Comparison of ENCODE assay signal across 14 cellular contexts in genomic region chr10:16689227-16689626, GRCh38.
DNase-seq lines count a peak whose midpoint lies in the region; ATAC-seq and TF ChIP-seq lines count a peak whose summit lies in the region.
"Had no signal": no experiment of that assay in that cellular context is flagged by ENCODE, and none has a peak within 500 bp of the region (broad histone marks: within the 10 kb centered on the region; RNA-seq: fewer than 3 reads in every experiment).

No MANE protein-coding gene starts in this region.

- 65 to 89% (median 86%) methylated on average over 1 of the region's 1 CpG for WGBS in heart left ventricle, 4 donors

- no peak overlapping the region for H3K4me3 Mint-ChIP-seq in GM23338
- H3K4me3 Mint-ChIP-seq: CD4-positive, alpha-beta memory T cell had no signal

- H3K27me3 ChIP-seq in GM23338 (ENCODE audit: insufficient read depth) (no peaks in the 10 kb centered on the region), osteoblast (ENCODE audit: insufficient read depth, low read length) (no peaks in the 10 kb centered on the region), heart left ventricle (no peaks in the 10 kb centered on the region)
- H3K27me3 ChIP-seq: BE2C had no signal

- TF ChIP-seq CTCF in GM23338 (conservative IDR thresholded peaks at IDR 0.05; ENCODE audit: low read depth in 2 of 2), result no peak
- no peak for TF ChIP-seq CTCF in fibroblast of the aortic adventitia (IDR thresholded peaks at IDR 0.05; ENCODE audit: insufficient read depth, low read length)
- no peak for TF ChIP-seq CTCF in osteoblast (IDR thresholded peaks at IDR 0.05; ENCODE audit: extremely low read depth, low read depth, low read length)
- TF ChIP-seq CTCF in heart left ventricle (IDR thresholded peaks at IDR 0.05), result no peak

- DNase-seq in GM23338 (ENCODE audit: low spot score) (no peak), amniotic epithelial cell (ENCODE audit: low read depth) (peak; percentile 35), fibroblast of the aortic adventitia (ENCODE audit: low read depth) (peak; percentile 2), osteoblast (ENCODE audit: insufficient read length, low spot score, missing footprints) (peak; percentile 50), epidermal melanocyte (ENCODE audit: insufficient read length, low spot score) (no peak), NOMO-1 treated with dmso at 0.1 percent for 144 hours (lab: John Stamatoyannopoulos, UW; ENCODE audit: unreplicated experiment) (no peak), heart left ventricle (no peak)
- DNase-seq: BE2C; CD4-positive, alpha-beta memory T cell; DMS153; DMS79 treated with DMSO at 0.1 percent for 48 hours; GF-D8 had no signal

- H3K79me2 ChIP-seq in GM23338 (replicated peaks; ENCODE audit: insufficient read depth) (no peaks in the 10 kb centered on the region), osteoblast (ENCODE audit: insufficient read depth, low read length) (no peaks in the 10 kb centered on the region)

- no peaks in the 10 kb centered on the region for H3K27me3 Mint-ChIP-seq in GM23338 (ENCODE audit: insufficient read depth, low read depth, poor library complexity)
- H3K27me3 Mint-ChIP-seq: CD4-positive, alpha-beta memory T cell had no signal

- H3K27ac Mint-ChIP-seq in GM23338, result 0 out of 2 replicates have a peak overlapping the region, but pooled peaks have one; percentile 40
- H3K27ac Mint-ChIP-seq: CD4-positive, alpha-beta memory T cell had no signal

- H3K36me3 Mint-ChIP-seq in GM23338 (ENCODE audit: low read depth), result peaks cover 3% of the 10 kb centered on the region; the same call in 1 of the 3 replicates

- H2AFZ ChIP-seq in GM23338 (no peak overlapping the region), osteoblast (ENCODE audit: low read length) (no peak overlapping the region)

- H3K4me2 ChIP-seq in GM23338, result no peak overlapping the region
- H3K4me2 ChIP-seq in osteoblast (ENCODE audit: insufficient read depth, low read length), result no peak overlapping the region

- no peaks in the 10 kb centered on the region for H3F3A ChIP-seq in GM23338 (replicated peaks; ENCODE audit: low read depth)

- H3K9me2 ChIP-seq in GM23338 (ENCODE audit: insufficient read depth), result no peaks in the 10 kb centered on the region; the same call in 1 of the 2 replicates

- no peaks in the 10 kb centered on the region for H3K9me3 ChIP-seq in osteoblast (ENCODE audit: low read depth, low read length)
- no peaks in the 10 kb centered on the region for H3K9me3 ChIP-seq in heart left ventricle
- H3K9me3 ChIP-seq: BE2C had no signal

- no peaks in the 10 kb centered on the region for H3K9me3 Mint-ChIP-seq in GM23338
- H3K9me3 Mint-ChIP-seq: CD4-positive, alpha-beta memory T cell had no signal

- no peaks in the 10 kb centered on the region for H3K36me3 ChIP-seq in GM23338 (ENCODE audit: insufficient read depth)
- H3K36me3 ChIP-seq in osteoblast (ENCODE audit: insufficient read depth, low read length), result peaks cover 7% of the 10 kb centered on the region
- H3K36me3 ChIP-seq in heart left ventricle, result peaks cover 0 to 22% (median 11%) of the 10 kb centered on the region in 9 donors
- H3K36me3 ChIP-seq: BE2C had no signal

- TF ChIP-seq POLR2A in heart left ventricle (IDR thresholded peaks at IDR 0.05), result no peak

- H3K4me1 ChIP-seq in GM23338 (ENCODE audit: insufficient read depth) (no peaks in the 10 kb centered on the region), osteoblast (ENCODE audit: insufficient read depth, low read length) (no peaks in the 10 kb centered on the region), heart left ventricle (no peaks in the 10 kb centered on the region)
- H3K4me1 ChIP-seq: BE2C had no signal

- no peak overlapping the region for H3K4me3 ChIP-seq in GM23338
- no peak overlapping the region for H3K4me3 ChIP-seq in fibroblast of the aortic adventitia (ENCODE audit: low read depth, low read length)
- no peak overlapping the region for H3K4me3 ChIP-seq in osteoblast (ENCODE audit: insufficient read depth, low read length)
- no peak overlapping the region for H3K4me3 ChIP-seq in heart left ventricle

- H3K27ac ChIP-seq in GM23338 (ENCODE audit: low read depth) (0 out of 2 replicates have a peak overlapping the region, but pooled peaks have one; percentile 22), osteoblast (ENCODE audit: low read depth, low read length) (no peak overlapping the region), heart left ventricle (no peak overlapping the region)
- H3K27ac ChIP-seq: C4-2B had no signal

- H3K4me1 Mint-ChIP-seq in GM23338, result peaks cover 3% of the 10 kb centered on the region; the same call in 1 of the 3 replicates

- no peaks in the 10 kb centered on the region for H4K20me1 ChIP-seq in GM23338 (replicated peaks; ENCODE audit: insufficient read depth)
- H4K20me1 ChIP-seq in osteoblast (ENCODE audit: insufficient read depth, low read length), result peaks cover 2% of the 10 kb centered on the region

- ATAC-seq in GM23338 (no peak), GM18519 (IDR thresholded peaks at IDR 0.05; ENCODE audit: low FRiP score, unreplicated experiment) (no peak), heart left ventricle (no peak)

- intact Hi-C loops in heart left ventricle (cut with DNase I), result no loop called here

TF ChIP-seq in GM23338, 12 proteins besides CTCF, POLR2A, EP300 and RAD21 (continues in another document):
- TF ChIP-seq JUNB (IDR thresholded peaks at IDR 0.05; ENCODE audit: unreplicated experiment) (no peak), ETS1 (IDR thresholded peaks at IDR 0.05) (no peak), NANOG (IDR thresholded peaks at IDR 0.05; ENCODE audit: borderline replicate concordance) (no peak), STAT1 (IDR thresholded peaks at IDR 0.05; ENCODE audit: unreplicated experiment) (no peak), REST (IDR thresholded peaks at IDR 0.05; ENCODE audit: unreplicated experiment) (no peak), POLR2AphosphoS5 (IDR thresholded peaks at IDR 0.05; ENCODE audit: low read depth) (no peak), ZNF114 (CRISPR knock-in tag; IDR thresholded peaks at IDR 0.05) (no peak), CREB1 (CRISPR knock-in tag; IDR thresholded peaks at IDR 0.05; ENCODE audit: low read depth) (no peak)

Comparison
In these comparisons a context has a peak if more than half of its experiments do, and no peak if none do; other contexts are left out.
1. DNase-seq: peak in amniotic epithelial cell (single experiment), fibroblast of the aortic adventitia (single experiment) and osteoblast (single experiment); none in GM23338 (single experiment), epidermal melanocyte (single experiment), NOMO-1 treated with dmso at 0.1 percent for 144 hours (single experiment) and heart left ventricle (0 of 5).